In the genomic region with DNA sequence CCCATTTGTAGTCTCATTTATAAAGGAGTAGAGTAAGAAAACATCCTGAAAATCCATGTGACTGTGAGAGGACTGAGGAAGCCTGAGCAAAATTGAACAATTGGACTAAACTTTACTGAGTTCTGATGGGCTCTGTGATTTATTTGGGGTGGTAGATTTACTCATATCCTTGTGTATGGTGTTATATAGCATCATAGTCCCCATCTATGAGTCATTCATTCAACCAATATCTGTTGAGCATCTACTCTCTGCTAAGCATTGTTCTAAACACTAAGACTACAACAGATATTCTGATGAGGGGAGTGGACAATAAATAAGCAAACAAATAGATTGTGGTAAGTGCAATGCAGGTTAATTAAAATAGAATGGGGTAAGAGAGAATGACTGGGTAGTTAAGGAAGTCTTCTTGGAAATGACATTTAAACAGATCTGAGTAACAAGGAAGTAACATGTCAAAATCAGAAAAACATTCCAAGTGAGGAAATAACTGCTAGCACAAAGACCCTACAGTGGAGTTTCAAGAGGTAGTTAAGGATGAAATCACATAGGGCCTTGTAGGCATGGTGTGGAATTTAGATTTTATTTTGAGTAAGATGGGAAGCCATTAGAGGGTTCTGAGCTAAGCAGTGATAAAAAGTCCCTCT, we compare ENCODE assay signal across 24 cellular contexts. TPM values are rescaled to one million over a fixed set of nuclear protein-coding genes. Genes with fewer than 3 reads are reported as not detected.
DNase-seq lines count a peak whose midpoint lies in the region; ATAC-seq, FAIRE-seq and TF ChIP-seq lines count a peak whose summit lies in the region.
"Had no signal": no experiment of that assay in that cellular context is flagged by ENCODE, and none has a peak within 500 bp of the region (broad histone marks: within the 10 kb centered on the region; RNA-seq: fewer than 3 reads in every experiment).

No MANE protein-coding gene starts in this region.

- no peaks in the 10 kb centered on the region for H3K9me2 ChIP-seq in SK-N-SH

- H3K79me2 ChIP-seq in astrocyte (ENCODE audit: insufficient read depth, low read length) (no peaks in the 10 kb centered on the region), SK-N-SH (ENCODE audit: insufficient read depth) (0 out of 2 replicates have a peak, but pooled peaks cover 5% of the 10 kb centered on the region)

- peaks cover 56% of the 10 kb centered on the region for H3K36me3 ChIP-seq in astrocyte (ENCODE audit: insufficient read depth, low read length)
- peaks cover 70 to 91% of the 10 kb centered on the region in 2 experiments for H3K36me3 ChIP-seq in SK-N-SH (replicated peaks in 1 of 2; ENCODE audit: control insufficient read depth in 1 of 2, insufficient read depth in 2 of 2, low read length in 1 of 2)

- H3K9ac ChIP-seq in astrocyte (ENCODE audit: low read length) (no peak overlapping the region), SK-N-SH (no peak overlapping the region)

- no peaks in the 10 kb centered on the region for H3K9me3 Mint-ChIP-seq in stimulated activated naive CD8-positive, alpha-beta T cell treated with anti-CD3 and anti-CD28 coated beads, Interleukin-15, amount 100 ng/mL, for 72 hours
- H3K9me3 Mint-ChIP-seq in astrocyte (ENCODE audit: unreplicated experiment) = no peaks in the 10 kb centered on the region
- no peaks in the 10 kb centered on the region for H3K9me3 Mint-ChIP-seq in activated CD4-positive, alpha-beta T cell treated with anti-CD3 and anti-CD28 coated beads, Interleukin-2, amount 10 ng/mL, durations not matched to agents 7 days and 5 days
- H3K9me3 Mint-ChIP-seq: activated B cell treated with CpG ODN at 0.5 μM for 24 hours; CD4-positive, CD25-positive, alpha-beta regulatory T cell; nephron progenitor cell had no signal

- TF ChIP-seq RAD21 in SK-N-SH (IDR thresholded peaks at IDR 0.05; ENCODE audit: low read length) = no peak

- FAIRE-seq in astrocyte (lab: Jason Lieb, UNC) = peak; percentile 55
- FAIRE-seq: GM12891 had no signal

- H3K36me3 Mint-ChIP-seq in astrocyte (ENCODE audit: low read depth, unreplicated experiment) = peaks cover 26% of the 10 kb centered on the region
- peaks cover 50% of the 10 kb centered on the region for H3K36me3 Mint-ChIP-seq in activated CD4-positive, alpha-beta T cell treated with anti-CD3 and anti-CD28 coated beads, Interleukin-2, amount 10 ng/mL, durations not matched to agents 7 days and 5 days (ENCODE audit: low read depth)

- TF ChIP-seq CTCF in astrocyte (IDR thresholded peaks at IDR 0.05; ENCODE audit: insufficient read depth, low read depth, low read length) (no peak), SK-N-SH (IDR thresholded peaks at IDR 0.05) (no peak)

- H3K27me3 ChIP-seq in astrocyte (ENCODE audit: insufficient read depth, low read length) (no peaks in the 10 kb centered on the region), SK-N-SH (ENCODE audit: insufficient read depth) (no peaks in the 10 kb centered on the region)
- H3K27me3 ChIP-seq: adrenal gland had no signal

- ATAC-seq in stimulated activated naive CD8-positive, alpha-beta T cell treated with anti-CD3 and anti-CD28 coated beads, Interleukin-15, amount 100 ng/mL, for 72 hours = peak; percentile 43
- no peak for ATAC-seq in stimulated activated naive CD8-positive, alpha-beta T cell treated with anti-CD3 and anti-CD28 coated beads, Interleukin-15, Interleukin-2, amounts not matched to agents 100 U/mL and 50 U/mL, for 24 hours

- no peaks in the 10 kb centered on the region for H3K27me3 Mint-ChIP-seq in stimulated activated naive CD8-positive, alpha-beta T cell treated with anti-CD3 and anti-CD28 coated beads, Interleukin-15, amount 100 ng/mL, for 72 hours
- no peaks in the 10 kb centered on the region for H3K27me3 Mint-ChIP-seq in astrocyte (ENCODE audit: low read depth, unreplicated experiment)
- H3K27me3 Mint-ChIP-seq in activated CD4-positive, alpha-beta T cell treated with anti-CD3 and anti-CD28 coated beads, Interleukin-2, amount 10 ng/mL, durations not matched to agents 7 days and 5 days = no peaks in the 10 kb centered on the region
- H3K27me3 Mint-ChIP-seq: activated B cell treated with CpG ODN at 0.5 μM for 24 hours; CD4-positive, CD25-positive, alpha-beta regulatory T cell had no signal

- DNase-seq in stimulated activated naive CD8-positive, alpha-beta T cell treated with anti-CD3 and anti-CD28 coated beads, Interleukin-15, amount 100 ng/mL, for 72 hours = no peak
- no peak for DNase-seq in stimulated activated naive CD8-positive, alpha-beta T cell treated with anti-CD3 and anti-CD28 coated beads, Interleukin-15, Interleukin-2, amounts not matched to agents 100 U/mL and 50 U/mL, for 24 hours
- DNase-seq in astrocyte (ENCODE audit: low read depth) (no peak), kidney tubule cell (ENCODE audit: low spot score) (peak; percentile 65), SK-N-SH (no peak), NCI-H524 (lab: John Stamatoyannopoulos, UW) (no peak)
- no peak for DNase-seq in activated CD4-positive, alpha-beta T cell treated with anti-CD3 and anti-CD28 coated beads, Interleukin-2, amount 10 ng/mL, durations not matched to agents 7 days and 5 days
- DNase-seq: activated B cell treated with CpG ODN at 0.5 μM for 24 hours, adrenal gland, caudate nucleus, H7, kidney glomerular epithelial cell, midbrain, NCI-H1417, NCI-H2107, NCI-H510A, nephron progenitor cell, T1000 had no signal

- H3K9me3 ChIP-seq in astrocyte (ENCODE audit: insufficient read depth, low read depth, low read length) = no peaks in the 10 kb centered on the region
- H3K9me3 ChIP-seq in SK-N-SH = no peaks in the 10 kb centered on the region
- H3K9me3 ChIP-seq: adrenal gland, thoracic aorta had no signal

- H3K4me2 ChIP-seq in astrocyte (ENCODE audit: low read length) (no peak overlapping the region), SK-N-SH (no peak overlapping the region)

- CTCF ChIA-PET in SK-N-SH (lab: Yijun Ruan, JAX) = no interaction called here
- CTCF ChIA-PET in activated CD4-positive, alpha-beta T cell treated with anti-CD3 and anti-CD28 coated beads, Interleukin-2, amount 10 ng/mL, durations not matched to agents 7 days and 5 days (lab: Charles Lee) = interaction anchor here (1.2 kb wide), 1 partner anchor 10 kb away, joined by 3 read pairs; no protein-coding TSS in a partner anchor

- POLR2A ChIA-PET in SK-N-SH (lab: Yijun Ruan, JAX) = no interaction called here
- POLR2A ChIA-PET in activated CD4-positive, alpha-beta T cell treated with anti-CD3 and anti-CD28 coated beads, Interleukin-2, amount 10 ng/mL, durations not matched to agents 7 days and 5 days (lab: Charles Lee) = no interaction called here

- no peak overlapping the region for H3K4me3 Mint-ChIP-seq in stimulated activated naive CD8-positive, alpha-beta T cell treated with anti-CD3 and anti-CD28 coated beads, Interleukin-15, amount 100 ng/mL, for 72 hours
- H3K4me3 Mint-ChIP-seq in astrocyte (ENCODE audit: unreplicated experiment) = no peak overlapping the region
- H3K4me3 Mint-ChIP-seq in activated CD4-positive, alpha-beta T cell treated with anti-CD3 and anti-CD28 coated beads, Interleukin-2, amount 10 ng/mL, durations not matched to agents 7 days and 5 days = no peak overlapping the region
- H3K4me3 Mint-ChIP-seq: activated B cell treated with CpG ODN at 0.5 μM for 24 hours; CD4-positive, CD25-positive, alpha-beta regulatory T cell; nephron progenitor cell had no signal

- peaks cover 18% of the 10 kb centered on the region for H3K4me1 Mint-ChIP-seq in stimulated activated naive CD8-positive, alpha-beta T cell treated with anti-CD3 and anti-CD28 coated beads, Interleukin-15, amount 100 ng/mL, for 72 hours
- peaks cover 4% of the 10 kb centered on the region for H3K4me1 Mint-ChIP-seq in astrocyte (ENCODE audit: low read depth, unreplicated experiment)
- H3K4me1 Mint-ChIP-seq in activated CD4-positive, alpha-beta T cell treated with anti-CD3 and anti-CD28 coated beads, Interleukin-2, amount 10 ng/mL, durations not matched to agents 7 days and 5 days = peaks cover 15% of the 10 kb centered on the region
- H3K4me1 Mint-ChIP-seq: nephron progenitor cell had no signal

- no peak for TF ChIP-seq EP300 in SK-N-SH (IDR thresholded peaks at IDR 0.05; ENCODE audit: borderline replicate concordance in 1 of 2, low read depth in 1 of 2, low read length in 1 of 2)

- H3K4me1 ChIP-seq in astrocyte (ENCODE audit: insufficient read depth, low read length) (no peaks in the 10 kb centered on the region), SK-N-SH (ENCODE audit: control insufficient read depth in 1 of 2, insufficient read depth in 2 of 2, low read depth in 1 of 2, low read length in 1 of 2) (peaks cover 0 to 9% of the 10 kb centered on the region in 2 experiments; a peak in 1 of 4 replicates)
- H3K4me1 ChIP-seq: adrenal gland had no signal

- H2AFZ ChIP-seq in astrocyte (ENCODE audit: low read depth, low read length) (no peak overlapping the region), SK-N-SH (ENCODE audit: low read depth) (no peak overlapping the region)

- H3K4me3 ChIP-seq in astrocyte (ENCODE audit: insufficient read depth, low read depth, low read length) = no peak overlapping the region
- no peak overlapping the region for H3K4me3 ChIP-seq in SK-N-SH (ENCODE audit: low read depth in 2 of 2, low read length in 1 of 2)
- H3K4me3 ChIP-seq: adrenal gland, thoracic aorta had no signal

- H4K20me1 ChIP-seq in astrocyte (ENCODE audit: insufficient read depth, low read length) = peaks cover 4% of the 10 kb centered on the region
- H4K20me1 ChIP-seq in SK-N-SH (ENCODE audit: insufficient read depth) = no peaks in the 10 kb centered on the region

- no peak overlapping the region for H3K27ac Mint-ChIP-seq in stimulated activated naive CD8-positive, alpha-beta T cell treated with anti-CD3 and anti-CD28 coated beads, Interleukin-15, amount 100 ng/mL, for 72 hours
- H3K27ac Mint-ChIP-seq in astrocyte (ENCODE audit: unreplicated experiment) = no peak overlapping the region
- H3K27ac Mint-ChIP-seq in activated CD4-positive, alpha-beta T cell treated with anti-CD3 and anti-CD28 coated beads, Interleukin-2, amount 10 ng/mL, durations not matched to agents 7 days and 5 days = no peak overlapping the region
- H3K27ac Mint-ChIP-seq: activated B cell treated with CpG ODN at 0.5 μM for 24 hours; CD4-positive, CD25-positive, alpha-beta regulatory T cell; nephron progenitor cell had no signal

- peaks cover 11% of the 10 kb centered on the region for H3F3A ChIP-seq in SK-N-SH (replicated peaks; ENCODE audit: insufficient read depth)

- no peak overlapping the region for H3K27ac ChIP-seq in astrocyte (ENCODE audit: low read depth, low read length)
- H3K27ac ChIP-seq in SK-N-SH (ENCODE audit: low read depth in 2 of 2, low read length in 1 of 2) = no peak overlapping the region
- H3K27ac ChIP-seq: adrenal gland, thoracic aorta had no signal

TF ChIP-seq in SK-N-SH, 30 proteins besides CTCF, POLR2A, EP300 and RAD21 (continues in another document):
- no peak for TF ChIP-seq RXRA (IDR thresholded peaks at IDR 0.05; ENCODE audit: borderline replicate concordance, low read depth)
- no peak for TF ChIP-seq FOXM1 (IDR thresholded peaks at IDR 0.05; ENCODE audit: low read depth)

RNA-seq across cellular contexts. Expression of a gene that starts 36.3 kb away (rescaled TPM):
- not detected in 2 replicates for total RNA-seq in astrocyte
- not detected in 2 replicates for polyA plus RNA-seq in SK-N-SH (2012; rRNA removed)
- polyA plus RNA-seq in SK-N-SH (2012; cell fraction: cytosol; rRNA removed) = not detected in 2 replicates
- 0.07 TPM in 1 of 2 replicates, not detected in the other for polyA plus RNA-seq in SK-N-SH (2012; cell fraction: nucleus; rRNA removed)
- not detected for total RNA-seq in activated CD4-positive, alpha-beta T cell treated with anti-CD3 and anti-CD28 coated beads, Interleukin-2, amount 10 ng/mL, durations not matched to agents 7 days and 5 days
- total RNA-seq: activated B cell treated with CpG ODN at 0.5 μM for 24 hours; adrenal gland; CD4-positive, CD25-positive, alpha-beta regulatory T cell; dermis microvascular lymphatic vessel endothelial cell; H7; posterior vena cava had no signal
- polyA plus RNA-seq: adrenal gland; CD4-positive, CD25-positive, alpha-beta regulatory T cell; esophagus had no signal
